Comparison of ENCODE assay signal across 11 cellular contexts in genomic region chr7:158816271-158816670, GRCh38. TPM values are rescaled to one million over a fixed set of nuclear protein-coding genes. Genes with fewer than 3 reads are reported as not detected.
A peak's percentile ranks its signal among the peaks of the same experiment; 100 is the strongest.
DNase-seq lines count a peak whose midpoint lies in the region; ATAC-seq and TF ChIP-seq lines count a peak whose summit lies in the region.
"Had no signal": no experiment of that assay in that cellular context is flagged by ENCODE, and none has a peak within 500 bp of the region (broad histone marks: within the 10 kb centered on the region; RNA-seq: fewer than 3 reads in every experiment).

No MANE protein-coding gene starts in this region.

- TSS peak; percentile 10 for BruUV-seq in PC-9 (replicated peaks; lab: Mats Ljungman, UMichigan)

- intact Hi-C loops in PC-9 (cut with micrococcal nuclease; ENCODE audit: unreplicated experiment), result loop anchor here (5.0 kb wide), 2 partner anchors 114 to 1514 kb away; partner anchors contain the start of gene NCAPG2

- H3K9me2 ChIP-seq in PC-9 (ENCODE audit: insufficient read depth), result no peaks in the 10 kb centered on the region

- no peak for ATAC-seq in HG03439 (IDR thresholded peaks at IDR 0.05; ENCODE audit: unreplicated experiment)

- H3K36me3 ChIP-seq in BLaER1 (peaks cover 3% of the 10 kb centered on the region; the same call in 1 of the 2 replicates), PC-9 (ENCODE audit: low read depth) (peaks cover 12% of the 10 kb centered on the region; the same call in 1 of the 2 replicates), neutrophil (no peaks in the 10 kb centered on the region)

- TF ChIP-seq CTCF in PC-9 (conservative IDR thresholded peaks at IDR 0.05) (no peak), neutrophil (IDR thresholded peaks at IDR 0.05) (no peak)

- H3K4me1 ChIP-seq in BLaER1 (peaks cover 96% of the 10 kb centered on the region), PC-9 (replicated peaks; ENCODE audit: insufficient read depth) (peaks cover 83% of the 10 kb centered on the region), neutrophil (ENCODE audit: control insufficient read depth in 1 of 2, insufficient read depth in 1 of 2, low read depth in 1 of 2, low read length in 1 of 2) (peaks cover 26 to 40% of the 10 kb centered on the region in 2 experiments)

- peak overlapping the region; percentile 81 for H3K27ac ChIP-seq in BLaER1
- H3K27ac ChIP-seq in PC-9, result peak overlapping the region; percentile 95
- peak overlapping the region; percentile 98 for H3K27ac ChIP-seq in epithelial cell of prostate
- H3K27ac ChIP-seq in neutrophil, result peak overlapping the region; percentile 33
- H3K27ac ChIP-seq: parathyroid adenoma had no signal

- H3F3A ChIP-seq in PC-9 (ENCODE audit: insufficient read depth, low read depth), result peaks cover 68% of the 10 kb centered on the region

- H3K27me3 ChIP-seq in BLaER1 (no peaks in the 10 kb centered on the region), PC-9 (ENCODE audit: insufficient read depth, low read depth) (no peaks in the 10 kb centered on the region), neutrophil (no peaks in the 10 kb centered on the region)

- no peak overlapping the region for H2AFZ ChIP-seq in PC-9
- H2AFZ ChIP-seq: parathyroid adenoma had no signal

- DNase-seq in PC-9 (peak; percentile 61 to 70), epithelial cell of prostate (ENCODE audit: low read depth, low spot score) (no peak), medulla oblongata (ENCODE audit: extremely low spot score) (no peak), inferior parietal cortex (ENCODE audit: extremely low spot score) (no peak), NOMO-1 treated with dmso at 0.1 percent for 144 hours (lab: John Stamatoyannopoulos, UW; ENCODE audit: unreplicated experiment) (no peak)
- DNase-seq: DMS79, NCI-H446 had no signal

- peak overlapping the region; percentile 78; the same call in 1 of the 2 replicates for H3K9ac ChIP-seq in BLaER1
- H3K9ac ChIP-seq: parathyroid adenoma had no signal

- CTCF ChIA-PET in PC-9 (lab: Charles Lee), result interaction anchor here (1.6 kb wide), 1 partner anchor 33 kb away, joined by 8 read pairs; no protein-coding TSS in a partner anchor

- peak overlapping the region; percentile 98 for H3K4me2 ChIP-seq in BLaER1
- H3K4me2 ChIP-seq in PC-9, result peak overlapping the region; percentile 94

- no peak overlapping the region for H3K4me3 ChIP-seq in BLaER1
- peak overlapping the region; percentile 17; the same call in 1 of the 2 replicates for H3K4me3 ChIP-seq in PC-9
- no peak overlapping the region for H3K4me3 ChIP-seq in neutrophil (ENCODE audit: low read depth in 1 of 2, low read length in 1 of 2)

- POLR2A ChIA-PET in PC-9 (lab: Charles Lee; ENCODE audit: unreplicated experiment), result interaction anchor here (0.6 to 1.0 kb wide), 2 partner anchors 14 to 48 kb away, joined by 11 to 42 read pairs; no protein-coding TSS in a partner anchor

- H4K20me1 ChIP-seq in BLaER1, result peaks cover 54% of the 10 kb centered on the region
- H4K20me1 ChIP-seq in PC-9 (ENCODE audit: insufficient read depth), result no peaks in the 10 kb centered on the region; the same call in 1 of the 2 replicates

- H3K79me2 ChIP-seq in PC-9 (ENCODE audit: low read depth), result peaks cover 91% of the 10 kb centered on the region

- H3K9me3 ChIP-seq in BLaER1, result no peaks in the 10 kb centered on the region
- H3K9me3 ChIP-seq in PC-9 (ENCODE audit: insufficient read depth, low read depth), result no peaks in the 10 kb centered on the region
- H3K9me3 ChIP-seq in neutrophil, result no peaks in the 10 kb centered on the region

RNA-seq across cellular contexts. Expression of gene ESYT2, which starts 13.0 kb away (rescaled TPM):
- 124 and 162 TPM in 2 replicates for total RNA-seq in PC-9 (2021)

RNA-seq across cellular contexts. Expression of gene DYNC2I1, which starts 40.1 kb away (rescaled TPM):
- 34.8 and 35.4 TPM in 2 replicates for total RNA-seq in PC-9 (2021)

Comparison
In these comparisons a context has a peak if more than half of its experiments do, and no peak if none do; other contexts are left out.
1. H3K27ac ChIP-seq: peak in every context shown above with its lines; median percentile 98 in epithelial cell of prostate; 95 in PC-9; 81 in BLaER1; 33 in neutrophil.
2. DNase-seq: peak in PC-9 (2 of 2); none in epithelial cell of prostate (single experiment), medulla oblongata (single experiment), inferior parietal cortex (single experiment) and NOMO-1 treated with dmso at 0.1 percent for 144 hours (single experiment).